ENCODE assay signal across 8 cellular contexts in the genomic region with DNA sequence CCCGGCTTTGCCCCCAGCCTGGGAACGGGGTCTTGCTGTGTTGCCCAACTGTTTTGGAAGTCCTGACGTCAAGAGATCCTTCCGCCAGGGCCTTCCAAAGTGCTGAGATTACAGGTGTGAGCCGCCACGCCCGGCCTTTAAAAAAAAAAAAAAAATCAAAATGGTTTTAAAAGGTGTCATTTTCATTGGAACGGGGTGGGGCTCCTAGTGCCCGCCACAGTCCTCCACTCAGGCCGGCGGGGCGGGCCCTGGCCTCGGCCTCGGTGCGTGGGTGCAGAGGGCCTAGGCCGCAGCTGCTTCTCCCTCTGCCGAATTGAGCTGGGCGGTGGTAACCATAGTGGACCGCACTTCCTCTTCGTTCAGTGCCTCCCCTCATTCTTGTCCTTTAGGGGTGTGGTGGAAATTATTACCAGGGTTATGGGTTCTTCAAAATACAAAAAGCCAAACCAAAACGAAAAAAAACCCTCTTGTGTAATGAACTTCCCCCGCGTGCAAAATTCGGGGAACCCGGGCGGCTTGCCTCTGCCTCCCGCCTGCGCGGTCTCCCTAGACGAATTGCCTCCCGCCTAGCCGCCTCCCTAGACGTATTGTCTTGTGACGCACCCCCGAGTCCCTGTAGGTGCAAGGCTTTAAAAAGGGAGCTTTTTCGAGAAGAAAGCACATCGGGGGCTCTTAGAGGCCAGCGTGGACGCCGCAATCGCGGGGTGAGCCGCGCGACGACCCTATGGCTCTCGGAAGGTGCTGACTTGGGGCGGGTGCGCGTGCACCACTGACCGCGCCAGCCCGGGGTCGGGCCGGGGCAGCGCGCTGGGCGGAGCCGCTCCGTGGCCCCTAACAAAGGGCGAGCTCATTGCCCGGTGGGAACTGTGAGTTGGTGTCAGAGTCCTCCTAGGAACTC. TPM values are rescaled to one million over a fixed set of nuclear protein-coding genes. Genes with fewer than 3 reads are reported as not detected.
DNase-seq lines count a peak whose midpoint lies in the region; ATAC-seq and TF ChIP-seq lines count a peak whose summit lies in the region.

No MANE protein-coding gene starts in this region.

- POLR2A ChIA-PET in naive thymus-derived CD4-positive, alpha-beta T cell (lab: Charles Lee): interaction anchor here (0.8 to 4.5 kb wide), 7 partner anchors 10 to 139 kb away, joined by 3 to 133 read pairs (median 4); a partner anchor contains a TSS

- in situ Hi-C loops in GM13976 (cut with MboI; ENCODE audit: low sequenced_read_pairs, unreplicated experiment): no loop called here

- peak; percentile 20 for ATAC-seq in naive thymus-derived CD4-positive, alpha-beta T cell

- H3K9ac ChIP-seq in stomach smooth muscle (ENCODE audit: low read length in 2 of 2): no peak overlapping the region

- H3K4me1 Mint-ChIP-seq in T-helper 2 cell treated with Interferon-gamma antibody and Interleukin-4, amounts not matched to agents 5 μg/mL and 100 μg/mL, for 36 hours (ENCODE audit: low read depth): peaks cover 18% of the 10 kb centered on the region
- H3K4me1 Mint-ChIP-seq in chondrocyte (ENCODE audit: low read depth): peaks cover 20% of the 10 kb centered on the region
- peaks cover under 1 to 30% (median 19%) of the 10 kb centered on the region in 7 donors for H3K4me1 Mint-ChIP-seq in naive thymus-derived CD4-positive, alpha-beta T cell

- intact Hi-C loops in naive thymus-derived CD4-positive, alpha-beta T cell (cut with micrococcal nuclease): loop anchor here (5.0 to 10.0 kb wide), 2 partner anchors 220 to 1068 kb away; a partner anchor contains a TSS

- no peaks in the 10 kb centered on the region for H3K27me3 ChIP-seq in naive thymus-derived CD4-positive, alpha-beta T cell (ENCODE audit: control insufficient read depth in 2 of 2, insufficient read depth in 2 of 2, low read length in 2 of 2)
- H3K27me3 ChIP-seq in stomach smooth muscle (ENCODE audit: control insufficient read depth in 1 of 2, insufficient read depth in 2 of 2, low read length in 2 of 2): no peaks in the 10 kb centered on the region

- peak overlapping the region; percentile 75 for H3K27ac Mint-ChIP-seq in T-helper 2 cell treated with Interferon-gamma antibody and Interleukin-4, amounts not matched to agents 5 μg/mL and 100 μg/mL, for 36 hours
- peak overlapping the region; percentile 99 for H3K27ac Mint-ChIP-seq in chondrocyte (ENCODE audit: unreplicated experiment)
- H3K27ac Mint-ChIP-seq in naive thymus-derived CD4-positive, alpha-beta T cell: peak overlapping the region in 8 of 9 donors; percentile 76 to 100 (median 98)

- no peaks in the 10 kb centered on the region for H3K9me3 Mint-ChIP-seq in T-helper 2 cell treated with Interferon-gamma antibody and Interleukin-4, amounts not matched to agents 5 μg/mL and 100 μg/mL, for 36 hours
- no peaks in the 10 kb centered on the region for H3K9me3 Mint-ChIP-seq in chondrocyte (ENCODE audit: low read depth)
- peaks cover 0 to 6% (median 0%) of the 10 kb centered on the region in 11 donors for H3K9me3 Mint-ChIP-seq in naive thymus-derived CD4-positive, alpha-beta T cell

- peaks cover 12 to 16% of the 10 kb centered on the region in 2 donors for H3K4me1 ChIP-seq in naive thymus-derived CD4-positive, alpha-beta T cell (ENCODE audit: control insufficient read depth in 2 of 2, insufficient read depth in 2 of 2, low read length in 2 of 2)
- peaks cover 13% of the 10 kb centered on the region for H3K4me1 ChIP-seq in stomach smooth muscle (ENCODE audit: control insufficient read depth, insufficient read depth, low read length)

- peak overlapping the region; percentile 98 for H3K27ac ChIP-seq in naive thymus-derived CD4-positive, alpha-beta T cell (ENCODE audit: low read depth, low read length)
- H3K27ac ChIP-seq in stomach smooth muscle (ENCODE audit: low read length): peak overlapping the region; percentile 100

- no peaks in the 10 kb centered on the region for H3K9me3 ChIP-seq in naive thymus-derived CD4-positive, alpha-beta T cell (ENCODE audit: control insufficient read depth in 2 of 3, low read length in 3 of 3)
- no peaks in the 10 kb centered on the region for H3K9me3 ChIP-seq in stomach smooth muscle (ENCODE audit: control insufficient read depth in 2 of 2, low read length in 2 of 2)

- peaks cover 0 to 7% (median 0%) of the 10 kb centered on the region in 3 experiments for H3K36me3 ChIP-seq in naive thymus-derived CD4-positive, alpha-beta T cell (ENCODE audit: control insufficient read depth in 2 of 3, insufficient read depth in 3 of 3, low read length in 3 of 3)
- H3K36me3 ChIP-seq in stomach smooth muscle (ENCODE audit: control insufficient read depth in 2 of 2, insufficient read depth in 2 of 2, low read length in 2 of 2): no peaks in the 10 kb centered on the region

- peaks cover 13% of the 10 kb centered on the region for H3K36me3 Mint-ChIP-seq in T-helper 2 cell treated with Interferon-gamma antibody and Interleukin-4, amounts not matched to agents 5 μg/mL and 100 μg/mL, for 36 hours (ENCODE audit: low read depth)
- H3K36me3 Mint-ChIP-seq in chondrocyte (ENCODE audit: low read depth): no peaks in the 10 kb centered on the region
- peaks cover 0 to 7% (median 0%) of the 10 kb centered on the region in 5 donors for H3K36me3 Mint-ChIP-seq in naive thymus-derived CD4-positive, alpha-beta T cell

- CTCF ChIA-PET in naive thymus-derived CD4-positive, alpha-beta T cell (lab: Charles Lee): no interaction called here

- no peak for TF ChIP-seq CTCF in GM13976 (IDR thresholded peaks at IDR 0.05; ENCODE audit: borderline replicate concordance, control extremely low read depth, extremely low read depth, insufficient read depth, missing control alignments)
- no peak for TF ChIP-seq CTCF in chondrocyte (IDR thresholded peaks at IDR 0.05)

- H3K4me3 Mint-ChIP-seq in T-helper 2 cell treated with Interferon-gamma antibody and Interleukin-4, amounts not matched to agents 5 μg/mL and 100 μg/mL, for 36 hours: peak overlapping the region; percentile 96
- peak overlapping the region; percentile 91 for H3K4me3 Mint-ChIP-seq in chondrocyte (ENCODE audit: unreplicated experiment)
- H3K4me3 Mint-ChIP-seq in naive thymus-derived CD4-positive, alpha-beta T cell: peak overlapping the region; percentile 88 to 100 (median 96)

- H3K4me3 ChIP-seq in naive thymus-derived CD4-positive, alpha-beta T cell (ENCODE audit: low read length): no peak overlapping the region
- peak overlapping the region; percentile 89 to 91 for H3K4me3 ChIP-seq in stomach smooth muscle (ENCODE audit: low read length in 2 of 2)

- peaks cover 2% of the 10 kb centered on the region for H3K27me3 Mint-ChIP-seq in T-helper 2 cell treated with Interferon-gamma antibody and Interleukin-4, amounts not matched to agents 5 μg/mL and 100 μg/mL, for 36 hours (ENCODE audit: low read depth)
- H3K27me3 Mint-ChIP-seq in chondrocyte (ENCODE audit: low read depth): no peaks in the 10 kb centered on the region
- H3K27me3 Mint-ChIP-seq in naive thymus-derived CD4-positive, alpha-beta T cell: peaks cover 0 to 3% (median 0%) of the 10 kb centered on the region in 5 donors

- DNase-seq in GM13976 (ENCODE audit: low spot score) (peak; percentile 80), chondrocyte (ENCODE audit: low spot score) (peak; percentile 73), RKO (ENCODE audit: low spot score) (no peak), NCI-H2081 (lab: John Stamatoyannopoulos, UW) (no peak), UCSD-AML1 (lab: John Stamatoyannopoulos, UW; ENCODE audit: unreplicated experiment) (no peak)
- DNase-seq in T-helper 2 cell treated with Interferon-gamma antibody and Interleukin-4, amounts not matched to agents 5 μg/mL and 100 μg/mL, for 36 hours (ENCODE audit: low spot score): peak; percentile 58
- DNase-seq in naive thymus-derived CD4-positive, alpha-beta T cell: peak; percentile 12 to 87 (median 31)

RNA-seq across cellular contexts. Expression of a gene that starts 10.5 kb away (rescaled TPM):
- 38.4 to 49.7 TPM (median 39.4 TPM) in 3 replicates for total RNA-seq in chondrocyte
- total RNA-seq in naive thymus-derived CD4-positive, alpha-beta T cell: 10 to 100 TPM; 72.1 to 92.1 (median 82.9) TPM
- 10 to 100 TPM; 10.1 to 46.7 TPM for polyA plus RNA-seq in naive thymus-derived CD4-positive, alpha-beta T cell

RNA-seq across cellular contexts. Expression of a gene that starts 29.6 kb away (rescaled TPM):
- 1.3 to 1.5 TPM (median 1.3 TPM) in 3 replicates for total RNA-seq in chondrocyte
- 1 to 10 TPM in 3 of 5 experiments, under 1 TPM in 2; 0.69 to 1.9 (median 1.4) TPM for total RNA-seq in naive thymus-derived CD4-positive, alpha-beta T cell
- polyA plus RNA-seq in naive thymus-derived CD4-positive, alpha-beta T cell: 1 to 10 TPM in 1 of 2 donors, under 1 TPM in 1; 0.43 to 1.1 TPM

Comparison
In these comparisons a context has a peak if more than half of its experiments do, and no peak if none do; other contexts are left out.
1. DNase-seq: peak in GM13976 (single experiment), T-helper 2 cell treated with Interferon-gamma antibody and Interleukin-4, amounts not matched to agents 5 μg/mL and 100 μg/mL, for 36 hours (single experiment), chondrocyte (single experiment) and naive thymus-derived CD4-positive, alpha-beta T cell (9 of 9); none in RKO (single experiment), NCI-H2081 (0 of 2) and UCSD-AML1 (single experiment).
2. Peak in every context shown above with its lines, with median percentiles within 50 percentile points of each other: H3K27ac Mint-ChIP-seq and H3K4me3 Mint-ChIP-seq.